In the genomic region with DNA sequence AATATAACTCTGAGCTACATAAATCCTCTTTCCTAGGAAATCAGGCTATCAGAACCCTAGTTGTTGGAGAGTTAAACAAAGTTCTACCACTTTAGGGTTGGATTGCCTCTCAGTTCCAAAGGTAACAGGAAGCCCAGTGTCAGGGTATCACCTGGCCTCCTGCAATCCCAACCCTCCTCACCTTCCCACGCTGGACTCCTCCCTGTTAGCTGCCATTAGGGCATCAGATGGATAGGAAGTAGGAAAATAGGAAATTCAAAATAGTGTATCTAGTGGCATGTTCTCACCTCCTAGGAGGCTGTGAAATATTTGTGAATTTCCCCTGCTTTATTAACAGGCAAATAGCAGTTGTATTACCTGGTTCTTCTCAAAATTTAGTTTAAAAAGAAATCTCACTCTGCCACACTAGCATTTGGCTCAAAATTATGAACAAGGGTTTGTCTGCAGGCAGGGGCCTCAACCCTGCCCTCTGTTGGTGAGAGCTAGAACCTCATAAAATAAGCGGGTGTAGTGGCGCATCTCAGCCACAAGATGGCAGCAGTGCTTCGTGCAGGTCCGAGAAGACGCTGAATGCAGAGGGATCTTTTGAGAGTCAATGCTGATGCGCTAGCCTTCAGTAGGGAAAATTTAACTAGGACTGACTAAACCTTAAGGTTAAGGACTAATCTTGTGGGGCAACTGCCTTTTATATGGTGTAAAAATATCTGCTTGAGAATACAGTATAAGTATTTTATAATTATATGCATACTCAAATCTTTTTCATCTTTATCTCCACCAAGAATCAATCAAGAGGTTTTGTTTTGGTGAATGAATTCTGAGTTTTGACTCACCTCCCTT, we compare ENCODE assay signal across 1 cellular context.
A peak's percentile ranks its signal among the peaks of the same experiment; 100 is the strongest.
TF ChIP-seq lines count a peak whose summit lies in the region.

No MANE protein-coding gene starts in this region.

TF ChIP-seq in K562, 482 proteins besides CTCF, POLR2A, EP300 and RAD21 (continued from another document and continues in another):
- no peak for TF ChIP-seq ZNF354B (CRISPR knock-in tag; IDR thresholded peaks at IDR 0.05)
- no peak for TF ChIP-seq XRCC4 (IDR thresholded peaks at IDR 0.05; ENCODE audit: extremely low read depth, insufficient read depth, insufficient read length)
- TF ChIP-seq PML (IDR thresholded peaks at IDR 0.05; ENCODE audit: low read length), result no peak
- TF ChIP-seq, protein P1, sequence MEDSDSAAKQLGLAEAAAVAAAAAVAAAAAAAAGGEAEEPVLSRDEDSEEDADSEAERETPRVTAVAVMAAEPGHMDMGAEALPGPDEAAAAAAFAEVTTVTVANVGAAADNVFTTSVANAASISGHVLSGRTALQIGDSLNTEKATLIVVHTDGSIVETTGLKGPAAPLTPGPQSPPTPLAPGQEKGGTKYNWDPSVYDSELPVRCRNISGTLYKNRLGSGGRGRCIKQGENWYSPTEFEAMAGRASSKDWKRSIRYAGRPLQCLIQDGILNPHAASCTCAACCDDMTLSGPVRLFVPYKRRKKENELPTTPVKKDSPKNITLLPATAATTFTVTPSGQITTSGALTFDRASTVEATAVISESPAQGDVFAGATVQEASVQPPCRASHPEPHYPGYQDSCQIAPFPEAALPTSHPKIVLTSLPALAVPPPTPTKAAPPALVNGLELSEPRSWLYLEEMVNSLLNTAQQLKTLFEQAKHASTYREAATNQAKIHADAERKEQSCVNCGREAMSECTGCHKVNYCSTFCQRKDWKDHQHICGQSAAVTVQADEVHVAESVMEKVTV (CRISPR knock-in tag; IDR thresholded peaks at IDR 0.05), result peak; percentile 99
- no peak for TF ChIP-seq PHB2 (IDR thresholded peaks at IDR 0.05; ENCODE audit: low read depth)
- TF ChIP-seq RBM39 (optimal IDR thresholded peaks at IDR 0.05; ENCODE audit: low read depth, low read length), result no peak
- TF ChIP-seq PYGO2 (tag; IDR thresholded peaks at IDR 0.05), result no peak
- TF ChIP-seq, protein P2, sequence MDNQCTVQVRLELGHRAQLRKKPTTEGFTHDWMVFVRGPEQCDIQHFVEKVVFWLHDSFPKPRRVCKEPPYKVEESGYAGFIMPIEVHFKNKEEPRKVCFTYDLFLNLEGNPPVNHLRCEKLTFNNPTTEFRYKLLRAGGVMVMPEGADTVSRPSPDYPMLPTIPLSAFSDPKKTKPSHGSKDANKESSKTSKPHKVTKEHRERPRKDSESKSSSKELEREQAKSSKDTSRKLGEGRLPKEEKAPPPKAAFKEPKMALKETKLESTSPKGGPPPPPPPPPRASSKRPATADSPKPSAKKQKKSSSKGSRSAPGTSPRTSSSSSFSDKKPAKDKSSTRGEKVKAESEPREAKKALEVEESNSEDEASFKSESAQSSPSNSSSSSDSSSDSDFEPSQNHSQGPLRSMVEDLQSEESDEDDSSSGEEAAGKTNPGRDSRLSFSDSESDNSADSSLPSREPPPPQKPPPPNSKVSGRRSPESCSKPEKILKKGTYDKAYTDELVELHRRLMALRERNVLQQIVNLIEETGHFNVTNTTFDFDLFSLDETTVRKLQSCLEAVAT (IDR thresholded peaks at IDR 0.05), result peak in 1 of 2 experiments; percentile 89; a peak in 2 of 4 replicates
- no peak for TF ChIP-seq BACH1 (tag; IDR thresholded peaks at IDR 0.05)
- no peak for TF ChIP-seq SNRNP70 (optimal IDR thresholded peaks at IDR 0.05; ENCODE audit: low read depth, low read length)
- TF ChIP-seq, protein P3, sequence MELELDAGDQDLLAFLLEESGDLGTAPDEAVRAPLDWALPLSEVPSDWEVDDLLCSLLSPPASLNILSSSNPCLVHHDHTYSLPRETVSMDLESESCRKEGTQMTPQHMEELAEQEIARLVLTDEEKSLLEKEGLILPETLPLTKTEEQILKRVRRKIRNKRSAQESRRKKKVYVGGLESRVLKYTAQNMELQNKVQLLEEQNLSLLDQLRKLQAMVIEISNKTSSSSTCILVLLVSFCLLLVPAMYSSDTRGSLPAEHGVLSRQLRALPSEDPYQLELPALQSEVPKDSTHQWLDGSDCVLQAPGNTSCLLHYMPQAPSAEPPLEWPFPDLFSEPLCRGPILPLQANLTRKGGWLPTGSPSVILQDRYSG (tag; conservative IDR thresholded peaks at IDR 0.05; ENCODE audit: low read depth), result no peak
- no peak for TF ChIP-seq COPS2 (conservative IDR thresholded peaks at IDR 0.05)
- TF ChIP-seq HIVEP1 (CRISPR knock-in tag; IDR thresholded peaks at IDR 0.05), result no peak
- no peak for TF ChIP-seq CEBPB (tag; IDR thresholded peaks at IDR 0.05)
- TF ChIP-seq, protein P4, sequence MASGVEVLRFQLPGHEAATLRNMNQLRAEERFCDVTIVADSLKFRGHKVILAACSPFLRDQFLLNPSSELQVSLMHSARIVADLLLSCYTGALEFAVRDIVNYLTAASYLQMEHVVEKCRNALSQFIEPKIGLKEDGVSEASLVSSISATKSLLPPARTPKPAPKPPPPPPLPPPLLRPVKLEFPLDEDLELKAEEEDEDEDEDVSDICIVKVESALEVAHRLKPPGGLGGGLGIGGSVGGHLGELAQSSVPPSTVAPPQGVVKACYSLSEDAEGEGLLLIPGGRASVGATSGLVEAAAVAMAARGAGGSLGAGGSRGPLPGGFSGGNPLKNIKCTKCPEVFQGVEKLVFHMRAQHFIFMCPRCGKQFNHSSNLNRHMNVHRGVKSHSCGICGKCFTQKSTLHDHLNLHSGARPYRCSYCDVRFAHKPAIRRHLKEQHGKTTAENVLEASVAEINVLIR (CRISPR knock-in tag; IDR thresholded peaks at IDR 0.05), result no peak
- TF ChIP-seq ILK (tag; IDR thresholded peaks at IDR 0.05; ENCODE audit: borderline replicate concordance, low read depth), result no peak
- TF ChIP-seq GATAD2A (IDR thresholded peaks at IDR 0.05), result no peak
- TF ChIP-seq PRMT5 (CRISPR knock-in tag; IDR thresholded peaks at IDR 0.05), result no peak
- TF ChIP-seq, protein P5, sequence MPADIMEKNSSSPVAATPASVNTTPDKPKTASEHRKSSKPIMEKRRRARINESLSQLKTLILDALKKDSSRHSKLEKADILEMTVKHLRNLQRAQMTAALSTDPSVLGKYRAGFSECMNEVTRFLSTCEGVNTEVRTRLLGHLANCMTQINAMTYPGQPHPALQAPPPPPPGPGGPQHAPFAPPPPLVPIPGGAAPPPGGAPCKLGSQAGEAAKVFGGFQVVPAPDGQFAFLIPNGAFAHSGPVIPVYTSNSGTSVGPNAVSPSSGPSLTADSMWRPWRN (IDR thresholded peaks at IDR 0.05; ENCODE audit: low read depth), result no peak
- TF ChIP-seq ZFPM2 (CRISPR knock-in tag; IDR thresholded peaks at IDR 0.05), result no peak
- TF ChIP-seq, protein P6, sequence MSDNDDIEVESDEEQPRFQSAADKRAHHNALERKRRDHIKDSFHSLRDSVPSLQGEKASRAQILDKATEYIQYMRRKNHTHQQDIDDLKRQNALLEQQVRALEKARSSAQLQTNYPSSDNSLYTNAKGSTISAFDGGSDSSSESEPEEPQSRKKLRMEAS (CRISPR knock-in tag; IDR thresholded peaks at IDR 0.05), result no peak
- TF ChIP-seq ZFP36 (IDR thresholded peaks at IDR 0.05; ENCODE audit: low read depth, low read length, partially characterized antibody), result no peak
- TF ChIP-seq TAF7 (tag; IDR thresholded peaks at IDR 0.05), result no peak
- TF ChIP-seq, protein P7, sequence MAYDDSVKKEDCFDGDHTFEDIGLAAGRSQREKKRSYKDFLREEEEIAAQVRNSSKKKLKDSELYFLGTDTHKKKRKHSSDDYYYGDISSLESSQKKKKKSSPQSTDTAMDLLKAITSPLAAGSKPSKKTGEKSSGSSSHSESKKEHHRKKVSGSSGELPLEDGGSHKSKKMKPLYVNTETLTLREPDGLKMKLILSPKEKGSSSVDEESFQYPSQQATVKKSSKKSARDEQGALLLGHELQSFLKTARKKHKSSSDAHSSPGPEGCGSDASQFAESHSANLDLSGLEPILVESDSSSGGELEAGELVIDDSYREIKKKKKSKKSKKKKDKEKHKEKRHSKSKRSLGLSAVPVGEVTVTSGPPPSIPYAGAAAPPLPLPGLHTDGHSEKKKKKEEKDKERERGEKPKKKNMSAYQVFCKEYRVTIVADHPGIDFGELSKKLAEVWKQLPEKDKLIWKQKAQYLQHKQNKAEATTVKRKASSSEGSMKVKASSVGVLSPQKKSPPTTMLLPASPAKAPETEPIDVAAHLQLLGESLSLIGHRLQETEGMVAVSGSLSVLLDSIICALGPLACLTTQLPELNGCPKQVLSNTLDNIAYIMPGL (CRISPR knock-in tag; IDR thresholded peaks at IDR 0.05), result no peak
- TF ChIP-seq, protein P8, sequence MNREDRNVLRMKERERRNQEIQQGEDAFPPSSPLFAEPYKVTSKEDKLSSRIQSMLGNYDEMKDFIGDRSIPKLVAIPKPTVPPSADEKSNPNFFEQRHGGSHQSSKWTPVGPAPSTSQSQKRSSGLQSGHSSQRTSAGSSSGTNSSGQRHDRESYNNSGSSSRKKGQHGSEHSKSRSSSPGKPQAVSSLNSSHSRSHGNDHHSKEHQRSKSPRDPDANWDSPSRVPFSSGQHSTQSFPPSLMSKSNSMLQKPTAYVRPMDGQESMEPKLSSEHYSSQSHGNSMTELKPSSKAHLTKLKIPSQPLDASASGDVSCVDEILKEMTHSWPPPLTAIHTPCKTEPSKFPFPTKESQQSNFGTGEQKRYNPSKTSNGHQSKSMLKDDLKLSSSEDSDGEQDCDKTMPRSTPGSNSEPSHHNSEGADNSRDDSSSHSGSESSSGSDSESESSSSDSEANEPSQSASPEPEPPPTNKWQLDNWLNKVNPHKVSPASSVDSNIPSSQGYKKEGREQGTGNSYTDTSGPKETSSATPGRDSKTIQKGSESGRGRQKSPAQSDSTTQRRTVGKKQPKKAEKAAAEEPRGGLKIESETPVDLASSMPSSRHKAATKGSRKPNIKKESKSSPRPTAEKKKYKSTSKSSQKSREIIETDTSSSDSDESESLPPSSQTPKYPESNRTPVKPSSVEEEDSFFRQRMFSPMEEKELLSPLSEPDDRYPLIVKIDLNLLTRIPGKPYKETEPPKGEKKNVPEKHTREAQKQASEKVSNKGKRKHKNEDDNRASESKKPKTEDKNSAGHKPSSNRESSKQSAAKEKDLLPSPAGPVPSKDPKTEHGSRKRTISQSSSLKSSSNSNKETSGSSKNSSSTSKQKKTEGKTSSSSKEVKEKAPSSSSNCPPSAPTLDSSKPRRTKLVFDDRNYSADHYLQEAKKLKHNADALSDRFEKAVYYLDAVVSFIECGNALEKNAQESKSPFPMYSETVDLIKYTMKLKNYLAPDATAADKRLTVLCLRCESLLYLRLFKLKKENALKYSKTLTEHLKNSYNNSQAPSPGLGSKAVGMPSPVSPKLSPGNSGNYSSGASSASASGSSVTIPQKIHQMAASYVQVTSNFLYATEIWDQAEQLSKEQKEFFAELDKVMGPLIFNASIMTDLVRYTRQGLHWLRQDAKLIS (CRISPR knock-in tag; IDR thresholded peaks at IDR 0.05), result no peak
- TF ChIP-seq YY1 (IDR thresholded peaks at IDR 0.05; ENCODE audit: borderline replicate concordance in 1 of 3, control insufficient read depth in 1 of 3, extremely low read depth in 1 of 3, insufficient read depth in 3 of 3, insufficient read length in 1 of 3, insufficient replicate concordance in 2 of 3, low read depth in 1 of 3, low read length in 2 of 3), result no peak
- TF ChIP-seq CBFA2T2 (conservative IDR thresholded peaks at IDR 0.05), result no peak
- TF ChIP-seq, protein P9, sequence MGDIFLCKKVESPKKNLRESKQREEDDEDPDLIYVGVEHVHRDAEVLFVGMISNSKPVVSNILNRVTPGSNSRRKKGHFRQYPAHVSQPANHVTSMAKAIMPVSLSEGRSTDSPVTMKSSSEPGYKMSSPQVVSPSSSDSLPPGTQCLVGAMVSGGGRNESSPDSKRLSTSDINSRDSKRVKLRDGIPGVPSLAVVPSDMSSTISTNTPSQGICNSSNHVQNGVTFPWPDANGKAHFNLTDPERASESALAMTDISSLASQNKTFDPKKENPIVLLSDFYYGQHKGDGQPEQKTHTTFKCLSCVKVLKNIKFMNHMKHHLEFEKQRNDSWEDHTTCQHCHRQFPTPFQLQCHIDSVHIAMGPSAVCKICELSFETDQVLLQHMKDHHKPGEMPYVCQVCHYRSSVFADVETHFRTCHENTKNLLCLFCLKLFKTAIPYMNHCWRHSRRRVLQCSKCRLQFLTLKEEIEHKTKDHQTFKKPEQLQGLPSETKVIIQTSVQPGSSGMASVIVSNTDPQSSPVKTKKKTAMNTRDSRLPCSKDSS (IDR thresholded peaks at IDR 0.05; ENCODE audit: low read depth, partially characterized antibody), result no peak
- no peak for TF ChIP-seq HNRNPL (IDR thresholded peaks at IDR 0.05; ENCODE audit: low read depth, low read length)
- TF ChIP-seq TEAD2 (tag; IDR thresholded peaks at IDR 0.05), result no peak
- no peak for TF ChIP-seq CHD2 (IDR thresholded peaks at IDR 0.05; ENCODE audit: low read depth, low read length)
- no peak for TF ChIP-seq CREBBP (IDR thresholded peaks at IDR 0.05; ENCODE audit: low read depth, low read length)
- TF ChIP-seq, protein P10, sequence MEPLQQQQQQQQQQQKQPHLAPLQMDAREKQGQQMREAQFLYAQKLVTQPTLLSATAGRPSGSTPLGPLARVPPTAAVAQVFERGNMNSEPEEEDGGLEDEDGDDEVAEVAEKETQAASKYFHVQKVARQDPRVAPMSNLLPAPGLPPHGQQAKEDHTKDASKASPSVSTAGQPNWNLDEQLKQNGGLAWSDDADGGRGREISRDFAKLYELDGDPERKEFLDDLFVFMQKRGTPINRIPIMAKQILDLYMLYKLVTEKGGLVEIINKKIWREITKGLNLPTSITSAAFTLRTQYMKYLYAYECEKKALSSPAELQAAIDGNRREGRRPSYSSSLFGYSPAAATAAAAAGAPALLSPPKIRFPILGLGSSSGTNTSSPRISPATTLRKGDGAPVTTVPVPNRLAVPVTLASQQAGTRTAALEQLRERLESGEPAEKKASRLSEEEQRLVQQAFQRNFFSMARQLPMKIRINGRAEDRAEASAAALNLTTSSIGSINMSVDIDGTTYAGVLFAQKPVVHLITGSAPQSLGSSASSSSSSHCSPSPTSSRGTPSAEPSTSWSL (CRISPR knock-in tag; IDR thresholded peaks at IDR 0.05; ENCODE audit: borderline replicate concordance), result no peak
- no peak for TF ChIP-seq ZKSCAN3 (CRISPR knock-in tag; IDR thresholded peaks at IDR 0.05)
- 0 out of 2 replicates have a peak, but pooled peaks have one; percentile 24 for TF ChIP-seq DMBX1 (CRISPR knock-in tag; IDR thresholded peaks at IDR 0.05; ENCODE audit: borderline replicate concordance)
- TF ChIP-seq PHTF2 (CRISPR knock-in tag; IDR thresholded peaks at IDR 0.05), result no peak
- no peak for TF ChIP-seq HOXB6 (CRISPR knock-in tag; IDR thresholded peaks at IDR 0.05; ENCODE audit: borderline replicate concordance)
- TF ChIP-seq SETDB1 (IDR thresholded peaks at IDR 0.05; ENCODE audit: low read length), result no peak
- TF ChIP-seq, protein P11, sequence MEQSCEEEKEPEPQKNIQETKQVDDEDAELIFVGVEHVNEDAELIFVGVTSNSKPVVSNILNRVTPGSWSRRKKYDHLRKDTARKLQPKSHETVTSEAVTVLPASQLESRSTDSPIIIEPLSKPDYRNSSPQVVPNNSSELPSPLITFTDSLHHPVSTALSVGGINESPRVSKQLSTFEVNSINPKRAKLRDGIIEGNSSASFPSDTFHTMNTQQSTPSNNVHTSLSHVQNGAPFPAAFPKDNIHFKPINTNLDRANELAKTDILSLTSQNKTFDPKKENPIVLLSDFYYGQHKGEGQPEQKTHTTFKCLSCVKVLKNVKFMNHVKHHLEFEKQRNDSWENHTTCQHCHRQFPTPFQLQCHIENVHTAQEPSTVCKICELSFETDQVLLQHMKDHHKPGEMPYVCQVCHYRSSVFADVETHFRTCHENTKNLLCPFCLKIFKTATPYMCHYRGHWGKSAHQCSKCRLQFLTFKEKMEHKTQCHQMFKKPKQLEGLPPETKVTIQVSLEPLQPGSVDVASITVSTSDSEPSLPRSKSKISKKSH (CRISPR knock-in tag; IDR thresholded peaks at IDR 0.05), result no peak
- peak; percentile 11 to 48; a peak in 1 of 4 replicates for TF ChIP-seq RCOR1 (IDR thresholded peaks at IDR 0.05; ENCODE audit: borderline replicate concordance in 1 of 2, low read depth in 2 of 2, low read length in 2 of 2)
- no peak for TF ChIP-seq ZFP1 (CRISPR knock-in tag; IDR thresholded peaks at IDR 0.05)
- no peak for TF ChIP-seq ZNF282 (CRISPR knock-in tag; IDR thresholded peaks at IDR 0.05)
